Comparison of ENCODE assay signal across 16 cellular contexts in genomic region chr12:21850419-21850818, GRCh38.
DNase-seq lines count a peak whose midpoint lies in the region; ATAC-seq and TF ChIP-seq lines count a peak whose summit lies in the region.
"Had no signal": no experiment of that assay in that cellular context is flagged by ENCODE, and none has a peak within 500 bp of the region (broad histone marks: within the 10 kb centered on the region; RNA-seq: fewer than 3 reads in every experiment).

No MANE protein-coding gene starts in this region.

- H3K9me3 ChIP-seq in adipocyte (ENCODE audit: control insufficient read depth, low read length) (no peaks in the 10 kb centered on the region), right lobe of liver (no peaks in the 10 kb centered on the region)
- H3K9me3 ChIP-seq: BLaER1, Caco-2 had no signal

- TF ChIP-seq CTCF in 22Rv1 (IDR thresholded peaks at IDR 0.05) (no peak), right lobe of liver (IDR thresholded peaks at IDR 0.05) (no peak), dorsolateral prefrontal cortex (IDR thresholded peaks at IDR 0.05 in 54 of 56, conservative IDR thresholded peaks at IDR 0.05 in 2 of 56; ENCODE audit: low read depth in 1 of 56, partially characterized antibody in 56 of 56) (no peak)

- peak overlapping the region; percentile 26 for H3K4me3 ChIP-seq in ACC112 (ENCODE audit: low read depth, low read length)
- H3K4me3 ChIP-seq in adipocyte (ENCODE audit: low read length): peak overlapping the region; percentile 43
- H3K4me3 ChIP-seq in right lobe of liver: no peak overlapping the region
- H3K4me3 ChIP-seq in dorsolateral prefrontal cortex: no peak overlapping the region
- H3K4me3 ChIP-seq: BLaER1 had no signal

- H3K4me1 ChIP-seq in ACC112 (ENCODE audit: control insufficient read depth, insufficient read depth, low read length, unreplicated experiment): peaks cover 29% of the 10 kb centered on the region
- peaks cover 43% of the 10 kb centered on the region for H3K4me1 ChIP-seq in adipocyte (ENCODE audit: control insufficient read depth, insufficient read depth, low read length)
- H3K4me1 ChIP-seq in right lobe of liver: peaks cover 0 to 17% (median 6%) of the 10 kb centered on the region in 4 donors
- H3K4me1 ChIP-seq: BLaER1, Caco-2 had no signal

- WGBS in right lobe of liver (ENCODE audit: insufficient coverage, low coverage, low lambda C conversion rate, missing lambda C conversion rate): 43% methylated on average over 4 of the region's 4 CpGs

- H3K36me3 ChIP-seq in ACC112 (ENCODE audit: insufficient read depth, low read length): no peaks in the 10 kb centered on the region
- H3K36me3 ChIP-seq in adipocyte (ENCODE audit: control insufficient read depth, insufficient read depth, low read length, severe bottlenecking): peaks cover 7% of the 10 kb centered on the region
- H3K36me3 ChIP-seq in right lobe of liver: no peaks in the 10 kb centered on the region
- H3K36me3 ChIP-seq: BLaER1 had no signal

- H3K9ac ChIP-seq in adipocyte (ENCODE audit: low read length): no peak overlapping the region
- H3K9ac ChIP-seq: BLaER1 had no signal

- H3K27me3 ChIP-seq in ACC112 (ENCODE audit: insufficient read depth, low read length): no peaks in the 10 kb centered on the region
- H3K27me3 ChIP-seq in adipocyte (replicated peaks; ENCODE audit: control insufficient read depth, insufficient read depth, low read length): no peaks in the 10 kb centered on the region
- no peaks in the 10 kb centered on the region for H3K27me3 ChIP-seq in right lobe of liver
- peaks cover 0 to 3% (median 0%) of the 10 kb centered on the region in 45 donors for H3K27me3 ChIP-seq in dorsolateral prefrontal cortex
- H3K27me3 ChIP-seq: BLaER1 had no signal

- intact Hi-C loops in right lobe of liver (cut with DNase I) (no loop called here), left colon (cut with DNase I, micrococcal nuclease) (no loop called here), dorsolateral prefrontal cortex (cut with DNase I) (no loop called here)

- TF ChIP-seq POLR2A in right lobe of liver (IDR thresholded peaks at IDR 0.05): no peak

- no peak overlapping the region for H2AFZ ChIP-seq in ACC112 (ENCODE audit: low read length, unreplicated experiment)

- DNase-seq in adipocyte (ENCODE audit: low read depth) (no peak), right lobe of liver (no peak), middle frontal gyrus (ENCODE audit: extremely low spot score, low spot score) (no peak), NCI-H1694 treated with DMSO at 0.1 percent for 48 hours (lab: John Stamatoyannopoulos, UW) (no peak), left colon (no peak), dorsolateral prefrontal cortex (no peak)
- DNase-seq: AML-193; Caco-2; CD8-positive, alpha-beta memory T cell; DND-41; GDM1; HCEC 1CT; HFFc6 had no signal

- ATAC-seq in right lobe of liver: peak; percentile 47 to 87 (median 74)
- ATAC-seq in left colon: no peak

- H3K27ac ChIP-seq in 22Rv1 (peak overlapping the region; percentile 45), ACC112 (ENCODE audit: low read depth, low read length) (no peak overlapping the region), right lobe of liver (peak overlapping the region in 2 of 3 donors; percentile 46 to 50), dorsolateral prefrontal cortex (no peak overlapping the region)
- H3K27ac ChIP-seq: BLaER1 had no signal

- H3K79me2 ChIP-seq in ACC112 (ENCODE audit: control insufficient read depth, insufficient read depth, low read length, unreplicated experiment): peaks cover 6% of the 10 kb centered on the region

Comparison
In these comparisons a context has a peak if more than half of its experiments do, and no peak if none do; other contexts are left out.
1. H3K27ac ChIP-seq: peak in 22Rv1 (single experiment) and right lobe of liver (2 of 3); none in ACC112 (single experiment) and dorsolateral prefrontal cortex (0 of 59).
2. H3K4me3 ChIP-seq: peak in ACC112 (single experiment) and adipocyte (single experiment); none in right lobe of liver (0 of 3) and dorsolateral prefrontal cortex (0 of 59).